In genomic region chr19:42919070-42919756, GRCh38 we compare ENCODE assay signal across 16 cellular contexts. TPM values are rescaled to one million over a fixed set of nuclear protein-coding genes. Genes with fewer than 3 reads are reported as not detected.
DNase-seq lines count a peak whose midpoint lies in the region; ATAC-seq, FAIRE-seq and TF ChIP-seq lines count a peak whose summit lies in the region.
"Not testable (repeated sequence)": the region's sequence is repeated elsewhere in the genome, so short reads cannot be mapped to it uniquely, and the experiment has no call there.
"Had no signal": no experiment of that assay in that cellular context is flagged by ENCODE, and none has a peak within 500 bp of the region (broad histone marks: within the 10 kb centered on the region; RNA-seq: fewer than 3 reads in every experiment).

No MANE protein-coding gene starts in this region.

- H4K8ac ChIP-seq in IMR-90 (ENCODE audit: low read depth in 2 of 2, low read length in 2 of 2) = peak overlapping the region in 1 of 2 experiments; percentile 83; a peak in 2 of 4 replicates

- not testable (repeated sequence) for H4K20me1 ChIP-seq in IMR-90 (ENCODE audit: insufficient read depth, low read length); OCI-LY1 (ENCODE audit: insufficient read depth, low read length); keratinocyte (ENCODE audit: control insufficient read depth, extremely low read depth, insufficient read depth, low read length)

- not testable (repeated sequence) for H3K23ac ChIP-seq in IMR-90 (ENCODE audit: low read depth, low read length)

- intact Hi-C loops in Calu3 (cut with micrococcal nuclease; ENCODE audit: unreplicated experiment); IMR-90 (cut with micrococcal nuclease): not testable (repeated sequence)

- not testable (repeated sequence) for TF ChIP-seq POLR2A in IMR-90 (IDR thresholded peaks at IDR 0.05; ENCODE audit: low read depth, low read length)

- H3K14ac ChIP-seq in IMR-90 (replicated peaks; ENCODE audit: low read depth, low read length) = not testable (repeated sequence)

- H2BK20ac ChIP-seq in IMR-90 (ENCODE audit: low read depth, low read length) = peak overlapping the region; percentile 90; the same call in 1 of the 2 replicates

- POLR2A ChIA-PET in IMR-90 (lab: Charles Lee; ENCODE audit: unreplicated experiment) = not testable (repeated sequence)

- peak overlapping the region; percentile 43 for H2AFZ ChIP-seq in IMR-90 (replicated peaks; ENCODE audit: low read length, poor library complexity)
- not testable (repeated sequence) for H2AFZ ChIP-seq in OCI-LY1 (ENCODE audit: low read length); keratinocyte (ENCODE audit: control insufficient read depth, low read length)

- H3F3A ChIP-seq in OCI-LY1 (ENCODE audit: insufficient read depth, low read length) = not testable (repeated sequence)

- not testable (repeated sequence) for H3K9ac ChIP-seq in IMR-90 (ENCODE audit: low read depth, low read length); OCI-LY1 (ENCODE audit: low read length); keratinocyte (ENCODE audit: control insufficient read depth, extremely low read depth, insufficient read depth, low read length)

- peak overlapping the region; percentile 56; the same call in 1 of the 2 replicates for H3K4ac ChIP-seq in IMR-90 (ENCODE audit: low read depth, low read length)

- not testable (repeated sequence) for TF ChIP-seq CTCF in Calu3 (IDR thresholded peaks at IDR 0.05; ENCODE audit: unreplicated experiment)
- TF ChIP-seq CTCF in GM12865 (IDR thresholded peaks at IDR 0.05; ENCODE audit: insufficient read depth, low read depth, low read length, missing control alignments) (peak; percentile 24), IMR-90 (conservative IDR thresholded peaks at IDR 0.05; ENCODE audit: low read depth, low read length) (peak; percentile 29; the same call in 1 of the 2 replicates), OCI-LY1 (IDR thresholded peaks at IDR 0.05; ENCODE audit: low read length) (peak; percentile 37; the same call in 1 of the 2 replicates), astrocyte of the cerebellum (IDR thresholded peaks at IDR 0.05; ENCODE audit: low read depth, low read length, missing control alignments) (peak; percentile 37), epithelial cell of proximal tubule (conservative IDR thresholded peaks at IDR 0.05; ENCODE audit: low read depth, low read length) (peak; percentile 38), keratinocyte (optimal IDR thresholded peaks at IDR 0.05 in 1 of 3, IDR thresholded peaks at IDR 0.05 in 1 of 3, conservative IDR thresholded peaks at IDR 0.05 in 1 of 3; ENCODE audit: extremely low read depth in 1 of 3, insufficient read depth in 2 of 3, low read length in 3 of 3) (peak; percentile 37 to 56 (median 51))

- dilution Hi-C loops in IMR-90 (cut with HindIII; ENCODE audit: low sequenced_read_pairs, unreplicated experiment); keratinocyte (cut with MboI; ENCODE audit: extremely low pct_ligation_motif_present, low sequenced_read_pairs): not testable (repeated sequence)

- H3K4me1 Mint-ChIP-seq in Calu3 (ENCODE audit: low read depth, unreplicated experiment) = not testable (repeated sequence)

- not testable (repeated sequence) for BruUV-seq in Calu3 (replicated peaks; lab: Mats Ljungman, UMichigan); IMR-90 (replicated peaks; lab: Mats Ljungman, UMichigan)

- TF ChIP-seq RAD21 in IMR-90 (IDR thresholded peaks at IDR 0.05; ENCODE audit: low read length) = peak; percentile 25

- H3K9me3 ChIP-seq in IMR-90 (ENCODE audit: control insufficient read depth, insufficient read depth, low read length); OCI-LY1 (ENCODE audit: low read length); keratinocyte (ENCODE audit: control insufficient read depth, low read depth, low read length): not testable (repeated sequence)

- H2BK120ac ChIP-seq in IMR-90 (ENCODE audit: low read depth, low read length) = peak overlapping the region; percentile 73; the same call in 1 of the 2 replicates

- not testable (repeated sequence) for H3K9me2 ChIP-seq in OCI-LY1 (ENCODE audit: low read depth, low read length)

- not testable (repeated sequence) for H3K79me2 ChIP-seq in OCI-LY1 (ENCODE audit: insufficient read depth, low read length); keratinocyte (ENCODE audit: control insufficient read depth, insufficient read depth, low read length)

- H3K27ac ChIP-seq in IMR-90 (ENCODE audit: insufficient read depth, low read length); OCI-LY1 (ENCODE audit: low read depth, low read length, poor library complexity, severe bottlenecking); keratinocyte (ENCODE audit: control insufficient read depth, insufficient read depth, low read length): not testable (repeated sequence)

- H2AK9ac ChIP-seq in IMR-90 (replicated peaks; ENCODE audit: low read depth, low read length, poor library complexity) = not testable (repeated sequence)

- peak overlapping the region; percentile 70; the same call in 1 of the 2 replicates for H4K91ac ChIP-seq in IMR-90 (ENCODE audit: insufficient read depth, low read depth, low read length)

- peaks cover 13% of the 10 kb centered on the region for H3K27me3 Mint-ChIP-seq in Calu3 (ENCODE audit: unreplicated experiment)

- H2BK5ac ChIP-seq in IMR-90 (ENCODE audit: low read depth, low read length, poor library complexity, severe bottlenecking) = not testable (repeated sequence)

- H3K4me3 Mint-ChIP-seq in Calu3 (ENCODE audit: low read depth, unreplicated experiment) = not testable (repeated sequence)

- WGBS in IMR-90 (ENCODE audit: extremely low coverage in 2 of 2, insufficient read length in 1 of 2), 2 experiments = no CpG with 5 or more reads among the region's 26 CpGs

- peak overlapping the region; percentile 76 for H2AK5ac ChIP-seq in IMR-90 (ENCODE audit: low read depth, low read length)

- not testable (repeated sequence) for H3K4me1 ChIP-seq in IMR-90 (ENCODE audit: control insufficient read depth, insufficient read depth, low read length); OCI-LY1 (ENCODE audit: insufficient read depth, low read length, severe bottlenecking); keratinocyte (ENCODE audit: control insufficient read depth, extremely low read depth, insufficient read depth, low read length)

- H3K9me3 Mint-ChIP-seq in Calu3 (ENCODE audit: low read depth, unreplicated experiment) = not testable (repeated sequence)

- H3K27ac Mint-ChIP-seq in Calu3 (ENCODE audit: unreplicated experiment) = not testable (repeated sequence)

- not testable (repeated sequence) for H3K36me3 Mint-ChIP-seq in Calu3 (ENCODE audit: insufficient read depth, unreplicated experiment)

- H3K79me1 ChIP-seq in IMR-90 (ENCODE audit: low read depth in 1 of 2, low read length in 2 of 2) = not testable (repeated sequence)

- H3K4me2 ChIP-seq in IMR-90 (ENCODE audit: low read depth, low read length); OCI-LY1 (ENCODE audit: low read length); keratinocyte (ENCODE audit: control insufficient read depth, extremely low read depth, insufficient read depth, low read depth, low read length): not testable (repeated sequence)

- H3K4me3 ChIP-seq in GM12865 (ENCODE audit: low read depth, low read length); IMR-90 (ENCODE audit: insufficient read depth, low read depth, low read length); OCI-LY1 (ENCODE audit: low read depth, low read length, poor library complexity, severe bottlenecking); astrocyte of the cerebellum (ENCODE audit: low read depth, low read length); epithelial cell of proximal tubule (ENCODE audit: low read depth, low read length); keratinocyte (ENCODE audit: control insufficient read depth in 2 of 3, extremely low read depth in 1 of 3, insufficient read depth in 2 of 3, low read depth in 1 of 3, low read length in 3 of 3): not testable (repeated sequence)

- peak overlapping the region; percentile 74; the same call in 2 of the 3 replicates for H2BK15ac ChIP-seq in IMR-90 (ENCODE audit: low read depth, low read length)

- not testable (repeated sequence) for FAIRE-seq in keratinocyte (lab: Jason Lieb, UNC)

- not testable (repeated sequence) for H3K9me1 ChIP-seq in IMR-90 (ENCODE audit: insufficient read depth, low read length); keratinocyte (ENCODE audit: control insufficient read depth, extremely low read depth, insufficient read depth, low read length)

- H4K5ac ChIP-seq in IMR-90 (ENCODE audit: low read depth, low read length) = peak overlapping the region; percentile 63; the same call in 1 of the 2 replicates

- not testable (repeated sequence) for H3K36me3 ChIP-seq in IMR-90 (ENCODE audit: control insufficient read depth, insufficient read depth, low read length); OCI-LY1 (ENCODE audit: insufficient read depth, low read length); keratinocyte (ENCODE audit: control insufficient read depth in 2 of 2, extremely low read depth in 1 of 2, insufficient read depth in 2 of 2, low read length in 2 of 2)

- H3K18ac ChIP-seq in IMR-90 (ENCODE audit: low read depth, low read length) = peak overlapping the region; percentile 52; the same call in 1 of the 2 replicates

- not testable (repeated sequence) for H3K56ac ChIP-seq in IMR-90 (ENCODE audit: extremely low read depth, insufficient read depth, low read length)

- not testable (repeated sequence) for ATAC-seq in IMR-90 (ENCODE audit: low read depth)

- CTCF ChIA-PET in Calu3 (lab: Charles Lee) = interaction anchor here (1.0 kb wide), 1 partner anchor 105 kb away, joined by 3 read pairs; no protein-coding TSS in a partner anchor
- CTCF ChIA-PET in IMR-90 (lab: Yijun Ruan, JAX) = not testable (repeated sequence)

- in situ Hi-C loops in IMR-90 (cut with MboI; ENCODE audit: low sequenced_read_pairs) = loop anchor here (10.0 kb wide), 1 partner anchor 224 kb away; no protein-coding TSS in a partner anchor
- in situ Hi-C loops in astrocyte of the cerebellum (cut with HindIII; ENCODE audit: low sequenced_read_pairs) = not testable (repeated sequence)

- not testable (repeated sequence) for H3K27me3 ChIP-seq in IMR-90 (ENCODE audit: control insufficient read depth, insufficient read depth, low read length); OCI-LY1 (ENCODE audit: insufficient read depth, low read length); keratinocyte (ENCODE audit: control insufficient read depth, extremely low read depth, insufficient read depth, low read length)

- DNase-seq in Calu3 = peak; percentile 58
- not testable (repeated sequence) for DNase-seq in GM12865 (ENCODE audit: low read depth); IMR-90; astrocyte of the cerebellum (ENCODE audit: low read depth); epithelial cell of proximal tubule (ENCODE audit: low read depth); keratinocyte (ENCODE audit: low read depth, low spot score)

RNA-seq across cellular contexts. Expression of gene PSG6, which starts 1.5 kb away (rescaled TPM):
- total RNA-seq in Calu3 (2022) = not detected in 2 replicates
- 0.18 TPM in 1 of 2 replicates, not detected in the other for total RNA-seq in IMR-90 (2012; rRNA removed)
- polyA plus RNA-seq in IMR-90 (2012; rRNA removed) = 0.07 TPM in 1 of 2 replicates, not detected in the other
- 0.05 TPM in 1 of 2 replicates, not detected in the other for polyA plus RNA-seq in IMR-90 (2012; cell fraction: cytosol; rRNA removed)
- not detected in 2 replicates for polyA plus RNA-seq in IMR-90 (2012; cell fraction: nucleus; rRNA removed; ENCODE audit: low replicate concordance)
- not detected in 2 replicates for total RNA-seq in epithelial cell of proximal tubule
- 0.40 to 0.82 TPM (median 0.45 TPM) in 3 replicates for polyA plus RNA-seq in keratinocyte
- polyA plus RNA-seq in keratinocyte (2011; ENCODE audit: low read depth) = 4.7 TPM
- 0.79 and 1.8 TPM in 2 replicates for polyA plus RNA-seq in keratinocyte (2011; cell fraction: cytosol; rRNA removed)
- 3.3 and 4.0 TPM in 2 replicates for polyA plus RNA-seq in keratinocyte (2011; cell fraction: nucleus; rRNA removed)
- polyA plus RNA-seq in keratinocyte (2012; ENCODE audit: low replicate concordance) = 0.57 and 26.2 TPM in 2 replicates
- 0.32 to 0.73 TPM in 2 of 3 replicates, not detected in the other for polyA minus RNA-seq in keratinocyte
- polyA minus RNA-seq in keratinocyte (2011; cell fraction: cytosol; rRNA and poly(A)+ RNA removed) = not detected
- 0.95 and 2.1 TPM in 2 replicates for polyA minus RNA-seq in keratinocyte (2011; cell fraction: nucleus; rRNA and poly(A)+ RNA removed)
- total RNA-seq: activated CD4-positive, alpha-beta T cell treated with anti-CD3 and anti-CD28 coated beads, Interleukin-2, amount 10 ng/mL, durations not matched to agents 24 days and 14 days; activated CD8-positive, alpha-beta memory T cell treated with anti-CD3 and anti-CD28 coated beads, Interleukin-2, amount 10 ng/mL, durations not matched to agents 7 days and 5 days; activated T-helper 1 cell treated with anti-CD3 and anti-CD28 coated beads, Interleukin-12 subunit alpha, Interleukin-12 subunit beta, Interleukin-2, Interleukin-4 antibody, amounts not matched to agents 30 ng/mL and 10 ng/mL and 1 ng/mL, durations not matched to agents 14 hours and 24 hours and 36 hours; ascending aorta; colonic mucosa; frontal cortex; naive thymus-derived CD4-positive, alpha-beta T cell; omental fat pad; right atrium auricular region had no signal
- polyA plus RNA-seq: naive thymus-derived CD4-positive, alpha-beta T cell had no signal

RNA-seq across cellular contexts. Expression of gene PSG7, which starts 17.8 kb away (rescaled TPM):
- total RNA-seq in Calu3 (2022) (not detected in 2 replicates), IMR-90 (2012; rRNA removed) (under 0.01 and 0.28 TPM in 2 replicates), epithelial cell of proximal tubule (not detected in 2 replicates)
- polyA plus RNA-seq in IMR-90 (2012; rRNA removed) (0.24 and 0.26 TPM in 2 replicates), keratinocyte (0.04 TPM in 1 of 3 replicates, not detected in the others)
- 0.14 TPM in 2 replicates for polyA plus RNA-seq in IMR-90 (2012; cell fraction: cytosol; rRNA removed)
- 0.10 TPM in 1 of 2 replicates, not detected in the other for polyA plus RNA-seq in IMR-90 (2012; cell fraction: nucleus; rRNA removed; ENCODE audit: low replicate concordance)
- 0.99 TPM for polyA plus RNA-seq in keratinocyte (2011; ENCODE audit: low read depth)
- polyA plus RNA-seq in keratinocyte (2011; cell fraction: cytosol; rRNA removed) = 0.06 and 0.18 TPM in 2 replicates
- 0.10 TPM in 1 of 2 replicates, not detected in the other for polyA plus RNA-seq in keratinocyte (2011; cell fraction: nucleus; rRNA removed)
- polyA plus RNA-seq in keratinocyte (2012; ENCODE audit: low replicate concordance) = 2.9 TPM in 1 of 2 replicates, not detected in the other
- not detected in 3 replicates for polyA minus RNA-seq in keratinocyte
- not detected for polyA minus RNA-seq in keratinocyte (2011; cell fraction: cytosol; rRNA and poly(A)+ RNA removed)
- 0.39 TPM in 1 of 2 replicates, not detected in the other for polyA minus RNA-seq in keratinocyte (2011; cell fraction: nucleus; rRNA and poly(A)+ RNA removed)
- total RNA-seq: activated CD4-positive, alpha-beta T cell treated with anti-CD3 and anti-CD28 coated beads, Interleukin-2, amount 10 ng/mL, durations not matched to agents 24 days and 14 days; activated CD8-positive, alpha-beta memory T cell treated with anti-CD3 and anti-CD28 coated beads, Interleukin-2, amount 10 ng/mL, durations not matched to agents 7 days and 5 days; activated T-helper 1 cell treated with anti-CD3 and anti-CD28 coated beads, Interleukin-12 subunit alpha, Interleukin-12 subunit beta, Interleukin-2, Interleukin-4 antibody, amounts not matched to agents 30 ng/mL and 10 ng/mL and 1 ng/mL, durations not matched to agents 14 hours and 24 hours and 36 hours; ascending aorta; colonic mucosa; frontal cortex; naive thymus-derived CD4-positive, alpha-beta T cell; omental fat pad; right atrium auricular region had no signal
- polyA plus RNA-seq: naive thymus-derived CD4-positive, alpha-beta T cell had no signal

RNA-seq across cellular contexts. Expression of gene PSG1, which starts 39.7 kb away (rescaled TPM):
- not detected in 2 replicates for total RNA-seq in Calu3 (2022)
- total RNA-seq in IMR-90 (2012; rRNA removed) = 0.90 and 1.1 TPM in 2 replicates
- polyA plus RNA-seq in IMR-90 (2012; rRNA removed) = 2.5 and 2.7 TPM in 2 replicates
- polyA plus RNA-seq in IMR-90 (2012; cell fraction: cytosol; rRNA removed) = 1.6 and 1.9 TPM in 2 replicates
- 0.62 and 2.6 TPM in 2 replicates for polyA plus RNA-seq in IMR-90 (2012; cell fraction: nucleus; rRNA removed; ENCODE audit: low replicate concordance)
- total RNA-seq in epithelial cell of proximal tubule = 0.06 TPM in 1 of 2 replicates, not detected in the other
- 0.24 to 0.28 TPM (median 0.27 TPM) in 3 replicates for polyA plus RNA-seq in keratinocyte
- polyA plus RNA-seq in keratinocyte (2011; ENCODE audit: low read depth) = 1.0 TPM
- 0.27 and 0.50 TPM in 2 replicates for polyA plus RNA-seq in keratinocyte (2011; cell fraction: cytosol; rRNA removed)
- polyA plus RNA-seq in keratinocyte (2011; cell fraction: nucleus; rRNA removed) = 1.6 and 2.4 TPM in 2 replicates
- 0.37 and 2.0 TPM in 2 replicates for polyA plus RNA-seq in keratinocyte (2012; ENCODE audit: low replicate concordance)
- 0.06 to 1.5 TPM (median 0.20 TPM) in 3 replicates for polyA minus RNA-seq in keratinocyte
- polyA minus RNA-seq in keratinocyte (2011; cell fraction: cytosol; rRNA and poly(A)+ RNA removed) = not detected
- polyA minus RNA-seq in keratinocyte (2011; cell fraction: nucleus; rRNA and poly(A)+ RNA removed) = 0.42 and 1.2 TPM in 2 replicates
- total RNA-seq: activated CD4-positive, alpha-beta T cell treated with anti-CD3 and anti-CD28 coated beads, Interleukin-2, amount 10 ng/mL, durations not matched to agents 24 days and 14 days; activated CD8-positive, alpha-beta memory T cell treated with anti-CD3 and anti-CD28 coated beads, Interleukin-2, amount 10 ng/mL, durations not matched to agents 7 days and 5 days; activated T-helper 1 cell treated with anti-CD3 and anti-CD28 coated beads, Interleukin-12 subunit alpha, Interleukin-12 subunit beta, Interleukin-2, Interleukin-4 antibody, amounts not matched to agents 30 ng/mL and 10 ng/mL and 1 ng/mL, durations not matched to agents 14 hours and 24 hours and 36 hours; ascending aorta; colonic mucosa; frontal cortex; omental fat pad; right atrium auricular region had no signal
- polyA plus RNA-seq: naive thymus-derived CD4-positive, alpha-beta T cell had no signal
